8 cellular contexts compared by ENCODE assay signal in the genomic region with DNA sequence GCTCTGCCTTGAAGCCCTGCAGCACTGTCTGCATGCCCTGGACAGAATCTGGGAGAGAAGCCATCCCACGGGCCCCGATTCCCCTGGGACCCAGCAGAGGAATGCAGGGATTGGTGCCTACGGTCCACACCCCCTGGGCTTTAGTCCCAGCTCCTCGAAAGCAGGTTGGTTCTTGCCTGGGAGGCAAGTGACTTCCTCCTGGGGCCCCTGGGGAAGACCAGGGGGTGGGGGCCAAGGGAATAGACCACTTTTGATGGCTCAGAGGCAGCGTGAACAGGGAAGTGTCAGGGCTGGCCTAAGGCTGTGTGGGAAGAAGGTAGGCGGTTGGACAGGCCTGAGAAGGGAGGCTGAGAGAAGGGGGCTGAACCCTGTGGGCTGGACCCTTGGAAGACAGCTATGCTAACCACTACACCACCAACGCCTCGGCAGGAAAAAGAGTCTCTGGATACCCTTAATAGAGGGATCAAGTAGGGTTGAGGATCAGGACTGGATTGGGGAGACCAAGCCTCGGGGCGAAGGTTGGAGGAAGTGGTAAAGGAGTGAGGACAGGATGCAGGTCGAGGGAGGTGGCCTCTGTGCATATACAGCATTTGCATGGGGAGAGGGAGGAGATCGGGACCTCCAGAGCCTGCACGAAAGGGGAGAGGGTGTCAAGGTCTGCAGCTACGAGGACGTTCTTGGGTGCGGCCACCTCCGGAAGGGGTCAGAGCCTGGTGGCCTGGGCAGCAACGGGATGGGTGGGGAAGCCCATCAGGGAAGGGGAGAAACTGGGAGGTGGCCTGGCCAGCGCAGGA. TPM values are rescaled to one million over a fixed set of nuclear protein-coding genes. Genes with fewer than 3 reads are reported as not detected.
DNase-seq lines count a peak whose midpoint lies in the region; ATAC-seq and TF ChIP-seq lines count a peak whose summit lies in the region.

No MANE protein-coding gene starts in this region.

- TF ChIP-seq POLR2A in GM18505 (IDR thresholded peaks at IDR 0.05; ENCODE audit: borderline replicate concordance, extremely low read depth, insufficient read depth, insufficient read length) = peak; percentile 53

- peaks cover 32% of the 10 kb centered on the region for H3K36me3 ChIP-seq in adipocyte (ENCODE audit: control insufficient read depth, insufficient read depth, low read length, severe bottlenecking)

- H3K4me3 ChIP-seq in AG09309 (ENCODE audit: control insufficient read depth, low read depth, low read length) (peak overlapping the region; percentile 90), adipocyte (ENCODE audit: low read length) (peak overlapping the region; percentile 97), iPS-11a (ENCODE audit: low read depth, low read length) (peak overlapping the region; percentile 83), skin epidermis (peak overlapping the region; percentile 80 to 100 (median 96))

- no peak for TF ChIP-seq CTCF in AG09309 (IDR thresholded peaks at IDR 0.05; ENCODE audit: control insufficient read depth, insufficient read depth, low read depth, low read length, missing control alignments)

- H3K9me3 Mint-ChIP-seq in IgD-negative memory B cell = peaks cover 0 to 9% (median 0%) of the 10 kb centered on the region in 3 donors

- peak overlapping the region; percentile 85 to 99 (median 95) for H3K27ac ChIP-seq in skin epidermis

- H3K27me3 ChIP-seq in adipocyte (replicated peaks; ENCODE audit: control insufficient read depth, insufficient read depth, low read length) = no peaks in the 10 kb centered on the region

- H3K9ac ChIP-seq in adipocyte (ENCODE audit: low read length) = peak overlapping the region; percentile 94

- H3K36me3 Mint-ChIP-seq in IgD-negative memory B cell = no peaks in the 10 kb centered on the region

- H3K4me1 ChIP-seq in adipocyte (ENCODE audit: control insufficient read depth, insufficient read depth, low read length) = peaks cover 15% of the 10 kb centered on the region

- H3K27ac Mint-ChIP-seq in IgD-negative memory B cell = peak overlapping the region; percentile 94 to 100 (median 99)

- peaks cover 3% of the 10 kb centered on the region for H3K27me3 Mint-ChIP-seq in IgD-negative memory B cell

- H3K4me1 Mint-ChIP-seq in IgD-negative memory B cell = peaks cover 16 to 23% (median 20%) of the 10 kb centered on the region in 3 donors

- H3K4me3 Mint-ChIP-seq in IgD-negative memory B cell = peak overlapping the region; percentile 97 to 99 (median 98)

- ATAC-seq in GM18505 (IDR thresholded peaks at IDR 0.05; ENCODE audit: unreplicated experiment) = peak; percentile 5

- peak; percentile 56 for DNase-seq in AG09309 (ENCODE audit: low read depth)
- peak; percentile 74 for DNase-seq in adipocyte (ENCODE audit: low read depth)
- DNase-seq in DMS79 (lab: John Stamatoyannopoulos, UW) = no peak
- no peak for DNase-seq in NCI-H2196 (lab: John Stamatoyannopoulos, UW; ENCODE audit: unreplicated experiment)

- no peaks in the 10 kb centered on the region for H3K9me3 ChIP-seq in adipocyte (ENCODE audit: control insufficient read depth, low read length)

RNA-seq across cellular contexts. Expression of a gene that starts 0.8 kb away (rescaled TPM):
- polyA plus RNA-seq in IgD-negative memory B cell = 40.5 TPM

RNA-seq across cellular contexts. Expression of a gene that starts 52.7 kb away (rescaled TPM):
- polyA plus RNA-seq in IgD-negative memory B cell = 100 TPM

Comparison
In these comparisons a context has a peak if more than half of its experiments do, and no peak if none do; other contexts are left out.
1. DNase-seq: peak in AG09309 (single experiment) and adipocyte (single experiment); none in DMS79 (single experiment) and NCI-H2196 (single experiment).
2. Peak in every context shown above with its lines, with median percentiles within 50 percentile points of each other: H3K4me3 ChIP-seq.